ENCODE assay signal across 19 cellular contexts in the genomic region with DNA sequence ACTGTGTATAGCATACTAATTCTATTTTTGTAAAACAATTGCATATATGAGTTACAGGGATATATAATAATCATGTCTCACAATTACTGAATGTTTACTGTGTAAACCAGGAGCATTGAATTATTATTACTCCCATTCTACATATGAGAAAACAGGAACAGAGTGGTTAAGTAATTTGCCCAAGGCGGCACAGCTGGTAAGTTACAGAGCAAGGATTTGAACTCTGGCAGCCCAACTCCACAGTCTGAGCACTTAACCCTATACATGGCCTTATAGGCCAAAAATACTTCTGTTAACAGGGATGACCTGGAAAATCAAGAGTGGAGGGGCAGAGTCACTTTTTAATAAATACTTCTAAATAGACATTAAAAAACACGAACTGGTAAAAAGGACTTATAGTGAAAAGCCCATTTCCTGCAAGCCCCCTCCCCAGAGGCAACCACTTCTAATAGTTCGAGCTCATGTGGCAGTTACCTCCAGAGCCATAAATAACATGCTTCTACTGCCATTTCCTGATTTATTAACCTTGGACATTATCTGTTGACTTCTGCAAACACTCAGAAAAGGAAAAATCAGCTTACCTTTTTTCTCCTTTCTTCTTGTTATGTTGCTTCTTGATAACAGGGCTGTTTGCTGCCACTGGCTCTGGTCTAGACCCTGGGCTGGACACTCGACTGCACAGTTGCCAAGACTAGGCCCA. TPM values are rescaled to one million over a fixed set of nuclear protein-coding genes. Genes with fewer than 3 reads are reported as not detected.
DNase-seq lines count a peak whose midpoint lies in the region; ATAC-seq, FAIRE-seq and TF ChIP-seq lines count a peak whose summit lies in the region.
"Had no signal": no experiment of that assay in that cellular context is flagged by ENCODE, and none has a peak within 500 bp of the region (broad histone marks: within the 10 kb centered on the region; RNA-seq: fewer than 3 reads in every experiment).

No MANE protein-coding gene starts in this region.

- no peaks in the 10 kb centered on the region for H3K9me3 ChIP-seq in astrocyte (ENCODE audit: insufficient read depth, low read depth, low read length)
- H3K9me3 ChIP-seq: breast epithelium had no signal

- H3K27ac Mint-ChIP-seq in astrocyte (ENCODE audit: unreplicated experiment) (no peak overlapping the region), mesothelial cell of epicardium (peak overlapping the region; percentile 56)
- peak overlapping the region; percentile 97 for H3K27ac Mint-ChIP-seq in stimulated activated effector memory CD8-positive, alpha-beta T cell treated with anti-CD3 and anti-CD28 coated beads, Interleukin-12 subunit alpha, Interleukin-12 subunit beta, amount 100 ng/mL, for 72 hours
- H3K27ac Mint-ChIP-seq: activated naive CD8-positive, alpha-beta T cell treated with anti-CD3 and anti-CD28 coated beads for 36 hours; CD4-positive, alpha-beta T cell; HFFc6; IgD-negative memory B cell had no signal

- TF ChIP-seq CTCF in astrocyte (IDR thresholded peaks at IDR 0.05; ENCODE audit: insufficient read depth, low read depth, low read length) (no peak), mesothelial cell of epicardium (IDR thresholded peaks at IDR 0.05; ENCODE audit: unreplicated experiment) (no peak), coronary artery (IDR thresholded peaks at IDR 0.05) (no peak)

- H3K4me3 Mint-ChIP-seq in astrocyte (ENCODE audit: unreplicated experiment), result no peak overlapping the region
- no peak overlapping the region for H3K4me3 Mint-ChIP-seq in mesothelial cell of epicardium
- no peak overlapping the region for H3K4me3 Mint-ChIP-seq in stimulated activated effector memory CD8-positive, alpha-beta T cell treated with anti-CD3 and anti-CD28 coated beads, Interleukin-12 subunit alpha, Interleukin-12 subunit beta, amount 100 ng/mL, for 72 hours
- H3K4me3 Mint-ChIP-seq: activated naive CD8-positive, alpha-beta T cell treated with anti-CD3 and anti-CD28 coated beads for 36 hours; activated T-cell treated with anti-CD3 and anti-CD28 coated beads, Interleukin-2, amount 50 U/mL, for 4 hours; CD4-positive, alpha-beta T cell; HFFc6; IgD-negative memory B cell; stimulated activated naive CD8-positive, alpha-beta T cell treated with anti-CD3 and anti-CD28 coated beads, Interleukin-15, amount 100 ng/mL, for 72 hours had no signal

- no peak for ATAC-seq in stimulated activated effector memory CD8-positive, alpha-beta T cell treated with anti-CD3 and anti-CD28 coated beads, Interleukin-12 subunit alpha, Interleukin-12 subunit beta, amount 100 ng/mL, for 72 hours
- ATAC-seq: activated T-cell treated with anti-CD3 and anti-CD28 coated beads, Interleukin-2, amount 50 U/mL, for 4 hours; stimulated activated naive CD8-positive, alpha-beta T cell treated with anti-CD3 and anti-CD28 coated beads, Interleukin-15, amount 100 ng/mL, for 72 hours had no signal

- H4K20me1 ChIP-seq in astrocyte (ENCODE audit: insufficient read depth, low read length), result no peaks in the 10 kb centered on the region

- peaks cover 6% of the 10 kb centered on the region for H3K4me1 ChIP-seq in astrocyte (ENCODE audit: insufficient read depth, low read length)
- H3K4me1 ChIP-seq: breast epithelium had no signal

- peak overlapping the region; percentile 8 for H2AFZ ChIP-seq in astrocyte (ENCODE audit: low read depth, low read length)

- no peaks in the 10 kb centered on the region for H3K36me3 ChIP-seq in astrocyte (ENCODE audit: insufficient read depth, low read length)
- H3K36me3 ChIP-seq: breast epithelium had no signal

- no peak overlapping the region for H3K9ac ChIP-seq in astrocyte (ENCODE audit: low read length)

- H3K4me1 Mint-ChIP-seq in astrocyte (ENCODE audit: low read depth, unreplicated experiment), result peaks cover 4% of the 10 kb centered on the region
- peaks cover 17% of the 10 kb centered on the region for H3K4me1 Mint-ChIP-seq in mesothelial cell of epicardium
- peaks cover 84% of the 10 kb centered on the region for H3K4me1 Mint-ChIP-seq in stimulated activated effector memory CD8-positive, alpha-beta T cell treated with anti-CD3 and anti-CD28 coated beads, Interleukin-12 subunit alpha, Interleukin-12 subunit beta, amount 100 ng/mL, for 72 hours

- H3K27me3 Mint-ChIP-seq in astrocyte (ENCODE audit: low read depth, unreplicated experiment) (peaks cover 48% of the 10 kb centered on the region), mesothelial cell of epicardium (ENCODE audit: low read depth) (peaks cover 2% of the 10 kb centered on the region)
- H3K27me3 Mint-ChIP-seq: activated naive CD8-positive, alpha-beta T cell treated with anti-CD3 and anti-CD28 coated beads for 36 hours; CD4-positive, alpha-beta T cell; stimulated activated naive CD8-positive, alpha-beta T cell treated with anti-CD3 and anti-CD28 coated beads, Interleukin-15, amount 100 ng/mL, for 72 hours had no signal

- no peak overlapping the region for H3K27ac ChIP-seq in astrocyte (ENCODE audit: low read depth, low read length)
- no peak overlapping the region for H3K27ac ChIP-seq in coronary artery
- H3K27ac ChIP-seq: breast epithelium, RWPE1 had no signal

- H3K4me2 ChIP-seq in astrocyte (ENCODE audit: low read length), result no peak overlapping the region

- DNase-seq in NCI-H510A treated with DMSO at 0.1 percent for 48 hours (lab: John Stamatoyannopoulos, UW) (peak; percentile 28), NCI-H510A (lab: John Stamatoyannopoulos, UW) (no peak), astrocyte (ENCODE audit: low read depth) (no peak), mesothelial cell of epicardium (ENCODE audit: low spot score in 2 of 2, unreplicated experiment in 2 of 2) (no peak), coronary artery (ENCODE audit: low spot score) (no peak), HuH-7.5 (ENCODE audit: low spot score) (no peak)
- DNase-seq in stimulated activated effector memory CD8-positive, alpha-beta T cell treated with anti-CD3 and anti-CD28 coated beads, Interleukin-12 subunit alpha, Interleukin-12 subunit beta, amount 100 ng/mL, for 72 hours (ENCODE audit: low spot score in 2 of 2), result no peak
- DNase-seq in stimulated activated naive CD4-positive, alpha-beta T cell treated with Interleukin-2 at 50 U/mL for 16 hours (lab: John Stamatoyannopoulos, UW), result no peak
- DNase-seq: activated naive CD8-positive, alpha-beta T cell treated with anti-CD3 and anti-CD28 coated beads for 36 hours; activated T-cell treated with anti-CD3 and anti-CD28 coated beads, Interleukin-2, amount 50 U/mL, for 4 hours; CD4-positive, alpha-beta T cell; HFFc6; NCI-H1048; retina had no signal

- H3K79me2 ChIP-seq in astrocyte (ENCODE audit: insufficient read depth, low read length), result no peaks in the 10 kb centered on the region

- H3K36me3 Mint-ChIP-seq in astrocyte (ENCODE audit: low read depth, unreplicated experiment) (no peaks in the 10 kb centered on the region), mesothelial cell of epicardium (no peaks in the 10 kb centered on the region)
- peaks cover 65% of the 10 kb centered on the region for H3K36me3 Mint-ChIP-seq in stimulated activated effector memory CD8-positive, alpha-beta T cell treated with anti-CD3 and anti-CD28 coated beads, Interleukin-12 subunit alpha, Interleukin-12 subunit beta, amount 100 ng/mL, for 72 hours
- H3K36me3 Mint-ChIP-seq: IgD-negative memory B cell had no signal

- H3K27me3 ChIP-seq in astrocyte (ENCODE audit: insufficient read depth, low read length), result peaks cover 6% of the 10 kb centered on the region
- H3K27me3 ChIP-seq: breast epithelium had no signal

- H3K9me3 Mint-ChIP-seq in astrocyte (ENCODE audit: unreplicated experiment) (no peaks in the 10 kb centered on the region), mesothelial cell of epicardium (no peaks in the 10 kb centered on the region)
- H3K9me3 Mint-ChIP-seq in stimulated activated effector memory CD8-positive, alpha-beta T cell treated with anti-CD3 and anti-CD28 coated beads, Interleukin-12 subunit alpha, Interleukin-12 subunit beta, amount 100 ng/mL, for 72 hours, result peaks cover under 1% of the 10 kb centered on the region
- H3K9me3 Mint-ChIP-seq: activated naive CD8-positive, alpha-beta T cell treated with anti-CD3 and anti-CD28 coated beads for 36 hours; activated T-cell treated with anti-CD3 and anti-CD28 coated beads, Interleukin-2, amount 50 U/mL, for 4 hours; CD4-positive, alpha-beta T cell; HFFc6; IgD-negative memory B cell; stimulated activated naive CD8-positive, alpha-beta T cell treated with anti-CD3 and anti-CD28 coated beads, Interleukin-15, amount 100 ng/mL, for 72 hours had no signal

- no peak for FAIRE-seq in astrocyte (lab: Jason Lieb, UNC)
- FAIRE-seq: TTC549 had no signal

- H3K4me3 ChIP-seq in astrocyte (ENCODE audit: insufficient read depth, low read depth, low read length) (no peak overlapping the region), coronary artery (no peak overlapping the region)
- H3K4me3 ChIP-seq: breast epithelium had no signal

RNA-seq across cellular contexts. Expression of gene ADGRG1, which starts 22.1 kb away (rescaled TPM):
- total RNA-seq in astrocyte, result 13.6 and 13.9 TPM in 2 replicates
- total RNA-seq in mesothelial cell of epicardium, result 65.8 to 67.1 TPM (median 66.9 TPM) in 3 replicates
